Comparison of ENCODE assay signal across 2 cellular contexts in genomic region chr17:74289688-74290087, GRCh38.
A peak's percentile ranks its signal among the peaks of the same experiment; 100 is the strongest.
TF ChIP-seq lines count a peak whose summit lies in the region.

No MANE protein-coding gene starts in this region.

TF ChIP-seq in HepG2, 621 proteins besides CTCF, POLR2A, EP300 and RAD21:
- no peak for TF ChIP-seq SKI (IDR thresholded peaks at IDR 0.05; ENCODE audit: partially characterized antibody)
- TF ChIP-seq, protein P1, sequence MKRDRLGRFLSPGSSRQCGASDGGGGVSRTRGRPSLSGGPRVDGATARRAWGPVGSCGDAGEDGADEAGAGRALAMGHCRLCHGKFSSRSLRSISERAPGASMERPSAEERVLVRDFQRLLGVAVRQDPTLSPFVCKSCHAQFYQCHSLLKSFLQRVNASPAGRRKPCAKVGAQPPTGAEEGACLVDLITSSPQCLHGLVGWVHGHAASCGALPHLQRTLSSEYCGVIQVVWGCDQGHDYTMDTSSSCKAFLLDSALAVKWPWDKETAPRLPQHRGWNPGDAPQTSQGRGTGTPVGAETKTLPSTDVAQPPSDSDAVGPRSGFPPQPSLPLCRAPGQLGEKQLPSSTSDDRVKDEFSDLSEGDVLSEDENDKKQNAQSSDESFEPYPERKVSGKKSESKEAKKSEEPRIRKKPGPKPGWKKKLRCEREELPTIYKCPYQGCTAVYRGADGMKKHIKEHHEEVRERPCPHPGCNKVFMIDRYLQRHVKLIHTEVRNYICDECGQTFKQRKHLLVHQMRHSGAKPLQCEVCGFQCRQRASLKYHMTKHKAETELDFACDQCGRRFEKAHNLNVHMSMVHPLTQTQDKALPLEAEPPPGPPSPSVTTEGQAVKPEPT (CRISPR knock-in tag; IDR thresholded peaks at IDR 0.05; ENCODE audit: low read depth), result no peak
- no peak for TF ChIP-seq ZNF468 (CRISPR knock-in tag; IDR thresholded peaks at IDR 0.05)
TF ChIP-seq in HepG2: peak in this region for 0.

TF ChIP-seq in GM12878, 131 proteins besides CTCF, POLR2A, EP300 and RAD21 (continues in another document):
- TF ChIP-seq EGR1 (IDR thresholded peaks at IDR 0.05; ENCODE audit: borderline replicate concordance in 1 of 2, low read depth in 2 of 2, low read length in 2 of 2) (0 out of 3 replicates have a peak, but pooled peaks of 1 of the 2 experiments have one; percentile 17), NFIC (IDR thresholded peaks at IDR 0.05; ENCODE audit: low read depth, low read length) (peak; percentile 43; the same call in 1 of the 2 replicates), SMARCA5 (IDR thresholded peaks at IDR 0.05) (no peak), JUNB (IDR thresholded peaks at IDR 0.05) (peak; percentile 47; the same call in 1 of the 2 replicates), NR2F1 (conservative IDR thresholded peaks at IDR 0.05) (peak; percentile 76), RUNX3 (IDR thresholded peaks at IDR 0.05; ENCODE audit: low read length) (peak; percentile 64), CHD2 (IDR thresholded peaks at IDR 0.05; ENCODE audit: borderline replicate concordance, low read depth, low read length) (0 out of 2 replicates have a peak, but pooled peaks have one; percentile 21), BCL11A (IDR thresholded peaks at IDR 0.05; ENCODE audit: low read depth, low read length) (peak; percentile 52), IKZF1 (conservative IDR thresholded peaks at IDR 0.05) (peak; percentile 87), BHLHE40 (IDR thresholded peaks at IDR 0.05; ENCODE audit: borderline replicate concordance in 1 of 2, low read depth in 2 of 2, low read length in 1 of 2) (no peak), STAT1 (conservative IDR thresholded peaks at IDR 0.05) (no peak), SREBF1 (IDR thresholded peaks at IDR 0.05; ENCODE audit: low read length) (no peak), KLF5 (IDR thresholded peaks at IDR 0.05; ENCODE audit: partially characterized antibody) (no peak), ZZZ3 (IDR thresholded peaks at IDR 0.05; ENCODE audit: control insufficient read depth, insufficient read length, low read depth) (no peak), MTA3 (IDR thresholded peaks at IDR 0.05; ENCODE audit: borderline replicate concordance, low read length) (no peak), IRF4 (IDR thresholded peaks at IDR 0.05; ENCODE audit: low read depth, low read length) (peak; percentile 76), RELA (IDR thresholded peaks at IDR 0.05; ENCODE audit: borderline replicate concordance, partially characterized antibody) (peak; percentile 42), MEF2B (IDR thresholded peaks at IDR 0.05; ENCODE audit: partially characterized antibody, poor library complexity, severe bottlenecking) (peak; percentile 68), NBN (IDR thresholded peaks at IDR 0.05) (no peak), NFXL1 (IDR thresholded peaks at IDR 0.05; ENCODE audit: borderline replicate concordance) (no peak), YY1 (IDR thresholded peaks at IDR 0.05; ENCODE audit: low read depth, low read length) (no peak), ZNF592 (IDR thresholded peaks at IDR 0.05) (peak; percentile 10; the same call in 1 of the 2 replicates), ATF2 (IDR thresholded peaks at IDR 0.05; ENCODE audit: low read length) (no peak), MYC (IDR thresholded peaks at IDR 0.05; ENCODE audit: insufficient read depth, insufficient read length, insufficient replicate concordance, low read length, severe bottlenecking) (no peak), YBX1 (IDR thresholded peaks at IDR 0.05) (no peak), GATAD2B (conservative IDR thresholded peaks at IDR 0.05; ENCODE audit: low read depth) (peak; percentile 69), SPI1 (IDR thresholded peaks at IDR 0.05; ENCODE audit: borderline replicate concordance, insufficient read depth, low read depth, low read length) (peak; percentile 23; the same call in 1 of the 2 replicates), BMI1 (IDR thresholded peaks at IDR 0.05; ENCODE audit: borderline replicate concordance) (no peak), DPF2 (IDR thresholded peaks at IDR 0.05) (peak; percentile 64), CEBPB (IDR thresholded peaks at IDR 0.05; ENCODE audit: borderline replicate concordance in 1 of 2, low read depth in 2 of 2, low read length in 2 of 2) (no peak), TARDBP (IDR thresholded peaks at IDR 0.05; ENCODE audit: borderline replicate concordance) (no peak), SP1 (IDR thresholded peaks at IDR 0.05; ENCODE audit: low read depth, low read length) (no peak)
- TF ChIP-seq, protein P2, sequence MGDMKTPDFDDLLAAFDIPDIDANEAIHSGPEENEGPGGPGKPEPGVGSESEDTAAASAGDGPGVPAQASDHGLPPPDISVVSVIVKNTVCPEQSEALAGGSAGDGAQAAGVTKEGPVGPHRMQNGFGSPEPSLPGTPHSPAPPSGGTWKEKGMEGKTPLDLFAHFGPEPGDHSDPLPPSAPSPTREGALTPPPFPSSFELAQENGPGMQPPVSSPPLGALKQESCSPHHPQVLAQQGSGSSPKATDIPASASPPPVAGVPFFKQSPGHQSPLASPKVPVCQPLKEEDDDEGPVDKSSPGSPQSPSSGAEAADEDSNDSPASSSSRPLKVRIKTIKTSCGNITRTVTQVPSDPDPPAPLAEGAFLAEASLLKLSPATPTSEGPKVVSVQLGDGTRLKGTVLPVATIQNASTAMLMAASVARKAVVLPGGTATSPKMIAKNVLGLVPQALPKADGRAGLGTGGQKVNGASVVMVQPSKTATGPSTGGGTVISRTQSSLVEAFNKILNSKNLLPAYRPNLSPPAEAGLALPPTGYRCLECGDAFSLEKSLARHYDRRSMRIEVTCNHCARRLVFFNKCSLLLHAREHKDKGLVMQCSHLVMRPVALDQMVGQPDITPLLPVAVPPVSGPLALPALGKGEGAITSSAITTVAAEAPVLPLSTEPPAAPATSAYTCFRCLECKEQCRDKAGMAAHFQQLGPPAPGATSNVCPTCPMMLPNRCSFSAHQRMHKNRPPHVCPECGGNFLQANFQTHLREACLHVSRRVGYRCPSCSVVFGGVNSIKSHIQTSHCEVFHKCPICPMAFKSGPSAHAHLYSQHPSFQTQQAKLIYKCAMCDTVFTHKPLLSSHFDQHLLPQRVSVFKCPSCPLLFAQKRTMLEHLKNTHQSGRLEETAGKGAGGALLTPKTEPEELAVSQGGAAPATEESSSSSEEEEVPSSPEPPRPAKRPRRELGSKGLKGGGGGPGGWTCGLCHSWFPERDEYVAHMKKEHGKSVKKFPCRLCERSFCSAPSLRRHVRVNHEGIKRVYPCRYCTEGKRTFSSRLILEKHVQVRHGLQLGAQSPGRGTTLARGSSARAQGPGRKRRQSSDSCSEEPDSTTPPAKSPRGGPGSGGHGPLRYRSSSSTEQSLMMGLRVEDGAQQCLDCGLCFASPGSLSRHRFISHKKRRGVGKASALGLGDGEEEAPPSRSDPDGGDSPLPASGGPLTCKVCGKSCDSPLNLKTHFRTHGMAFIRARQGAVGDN (IDR thresholded peaks at IDR 0.05), result peak; percentile 85
- TF ChIP-seq, protein P3, sequence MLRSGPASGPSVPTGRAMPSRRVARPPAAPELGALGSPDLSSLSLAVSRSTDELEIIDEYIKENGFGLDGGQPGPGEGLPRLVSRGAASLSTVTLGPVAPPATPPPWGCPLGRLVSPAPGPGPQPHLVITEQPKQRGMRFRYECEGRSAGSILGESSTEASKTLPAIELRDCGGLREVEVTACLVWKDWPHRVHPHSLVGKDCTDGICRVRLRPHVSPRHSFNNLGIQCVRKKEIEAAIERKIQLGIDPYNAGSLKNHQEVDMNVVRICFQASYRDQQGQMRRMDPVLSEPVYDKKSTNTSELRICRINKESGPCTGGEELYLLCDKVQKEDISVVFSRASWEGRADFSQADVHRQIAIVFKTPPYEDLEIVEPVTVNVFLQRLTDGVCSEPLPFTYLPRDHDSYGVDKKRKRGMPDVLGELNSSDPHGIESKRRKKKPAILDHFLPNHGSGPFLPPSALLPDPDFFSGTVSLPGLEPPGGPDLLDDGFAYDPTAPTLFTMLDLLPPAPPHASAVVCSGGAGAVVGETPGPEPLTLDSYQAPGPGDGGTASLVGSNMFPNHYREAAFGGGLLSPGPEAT (IDR thresholded peaks at IDR 0.05; ENCODE audit: low read depth), result peak; percentile 87
- TF ChIP-seq, protein P4, sequence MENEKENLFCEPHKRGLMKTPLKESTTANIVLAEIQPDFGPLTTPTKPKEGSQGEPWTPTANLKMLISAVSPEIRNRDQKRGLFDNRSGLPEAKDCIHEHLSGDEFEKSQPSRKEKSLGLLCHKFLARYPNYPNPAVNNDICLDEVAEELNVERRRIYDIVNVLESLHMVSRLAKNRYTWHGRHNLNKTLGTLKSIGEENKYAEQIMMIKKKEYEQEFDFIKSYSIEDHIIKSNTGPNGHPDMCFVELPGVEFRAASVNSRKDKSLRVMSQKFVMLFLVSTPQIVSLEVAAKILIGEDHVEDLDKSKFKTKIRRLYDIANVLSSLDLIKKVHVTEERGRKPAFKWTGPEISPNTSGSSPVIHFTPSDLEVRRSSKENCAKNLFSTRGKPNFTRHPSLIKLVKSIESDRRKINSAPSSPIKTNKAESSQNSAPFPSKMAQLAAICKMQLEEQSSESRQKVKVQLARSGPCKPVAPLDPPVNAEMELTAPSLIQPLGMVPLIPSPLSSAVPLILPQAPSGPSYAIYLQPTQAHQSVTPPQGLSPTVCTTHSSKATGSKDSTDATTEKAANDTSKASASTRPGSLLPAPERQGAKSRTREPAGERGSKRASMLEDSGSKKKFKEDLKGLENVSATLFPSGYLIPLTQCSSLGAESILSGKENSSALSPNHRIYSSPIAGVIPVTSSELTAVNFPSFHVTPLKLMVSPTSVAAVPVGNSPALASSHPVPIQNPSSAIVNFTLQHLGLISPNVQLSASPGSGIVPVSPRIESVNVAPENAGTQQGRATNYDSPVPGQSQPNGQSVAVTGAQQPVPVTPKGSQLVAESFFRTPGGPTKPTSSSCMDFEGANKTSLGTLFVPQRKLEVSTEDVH (IDR thresholded peaks at IDR 0.05; ENCODE audit: low read depth, partially characterized antibody), result no peak
- TF ChIP-seq, protein P5, sequence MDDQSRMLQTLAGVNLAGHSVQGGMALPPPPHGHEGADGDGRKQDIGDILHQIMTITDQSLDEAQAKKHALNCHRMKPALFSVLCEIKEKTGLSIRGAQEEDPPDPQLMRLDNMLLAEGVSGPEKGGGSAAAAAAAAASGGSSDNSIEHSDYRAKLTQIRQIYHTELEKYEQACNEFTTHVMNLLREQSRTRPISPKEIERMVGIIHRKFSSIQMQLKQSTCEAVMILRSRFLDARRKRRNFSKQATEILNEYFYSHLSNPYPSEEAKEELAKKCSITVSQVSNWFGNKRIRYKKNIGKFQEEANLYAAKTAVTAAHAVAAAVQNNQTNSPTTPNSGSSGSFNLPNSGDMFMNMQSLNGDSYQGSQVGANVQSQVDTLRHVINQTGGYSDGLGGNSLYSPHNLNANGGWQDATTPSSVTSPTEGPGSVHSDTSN (IDR thresholded peaks at IDR 0.05; ENCODE audit: insufficient replicate concordance, low read depth, low read length), result no peak
- TF ChIP-seq, protein P6, sequence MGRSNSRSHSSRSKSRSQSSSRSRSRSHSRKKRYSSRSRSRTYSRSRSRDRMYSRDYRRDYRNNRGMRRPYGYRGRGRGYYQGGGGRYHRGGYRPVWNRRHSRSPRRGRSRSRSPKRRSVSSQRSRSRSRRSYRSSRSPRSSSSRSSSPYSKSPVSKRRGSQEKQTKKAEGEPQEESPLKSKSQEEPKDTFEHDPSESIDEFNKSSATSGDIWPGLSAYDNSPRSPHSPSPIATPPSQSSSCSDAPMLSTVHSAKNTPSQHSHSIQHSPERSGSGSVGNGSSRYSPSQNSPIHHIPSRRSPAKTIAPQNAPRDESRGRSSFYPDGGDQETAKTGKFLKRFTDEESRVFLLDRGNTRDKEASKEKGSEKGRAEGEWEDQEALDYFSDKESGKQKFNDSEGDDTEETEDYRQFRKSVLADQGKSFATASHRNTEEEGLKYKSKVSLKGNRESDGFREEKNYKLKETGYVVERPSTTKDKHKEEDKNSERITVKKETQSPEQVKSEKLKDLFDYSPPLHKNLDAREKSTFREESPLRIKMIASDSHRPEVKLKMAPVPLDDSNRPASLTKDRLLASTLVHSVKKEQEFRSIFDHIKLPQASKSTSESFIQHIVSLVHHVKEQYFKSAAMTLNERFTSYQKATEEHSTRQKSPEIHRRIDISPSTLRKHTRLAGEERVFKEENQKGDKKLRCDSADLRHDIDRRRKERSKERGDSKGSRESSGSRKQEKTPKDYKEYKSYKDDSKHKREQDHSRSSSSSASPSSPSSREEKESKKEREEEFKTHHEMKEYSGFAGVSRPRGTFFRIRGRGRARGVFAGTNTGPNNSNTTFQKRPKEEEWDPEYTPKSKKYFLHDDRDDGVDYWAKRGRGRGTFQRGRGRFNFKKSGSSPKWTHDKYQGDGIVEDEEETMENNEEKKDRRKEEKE (IDR thresholded peaks at IDR 0.05), result no peak
